1 cellular context compared by ENCODE assay signal in genomic region chr18:42730272-42730671, GRCh38.
TF ChIP-seq lines count a peak whose summit lies in the region.

No MANE protein-coding gene starts in this region.

TF ChIP-seq in WTC11, 78 proteins besides CTCF, POLR2A, EP300 and RAD21 (continued from another document):
- no peak for TF ChIP-seq ZNF512 (CRISPR knock-in tag; IDR thresholded peaks at IDR 0.05; ENCODE audit: borderline replicate concordance)
